In the genomic region with DNA sequence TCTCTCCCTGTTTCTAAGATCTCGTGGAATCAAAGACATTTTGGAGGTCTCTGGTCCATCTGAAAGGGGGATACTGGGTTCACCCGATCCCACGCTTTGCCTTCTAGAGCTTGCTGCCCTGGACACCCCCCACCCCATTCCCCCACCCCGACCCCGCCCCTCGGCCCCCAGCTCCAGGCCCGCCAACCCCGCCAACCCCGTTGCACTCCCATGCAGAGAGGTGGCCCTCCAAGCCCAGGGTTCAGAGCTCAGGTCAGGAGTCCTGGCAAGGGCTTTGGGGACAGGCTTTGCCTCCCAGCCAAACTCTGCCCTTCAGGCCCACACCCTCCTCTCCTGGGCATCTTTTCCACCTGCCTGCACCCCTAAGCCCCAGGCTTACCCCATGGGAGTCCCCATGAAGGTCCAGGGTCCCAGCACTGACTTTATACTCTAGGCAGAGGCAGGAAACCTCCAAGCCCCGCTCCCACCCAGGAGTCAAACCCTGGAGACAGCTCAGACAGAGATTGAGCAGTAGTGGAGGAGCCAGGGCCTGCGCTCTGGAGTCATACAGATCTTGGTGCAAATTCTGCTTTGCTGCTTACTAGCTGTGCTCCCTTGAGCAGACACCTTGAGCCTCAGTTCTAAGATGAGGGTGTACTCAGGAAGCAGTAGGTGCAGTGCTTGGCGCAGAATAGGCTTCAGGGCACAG, we compare ENCODE assay signal across 20 cellular contexts.
DNase-seq lines count a peak whose midpoint lies in the region; ATAC-seq and TF ChIP-seq lines count a peak whose summit lies in the region.
"Had no signal": no experiment of that assay in that cellular context is flagged by ENCODE, and none has a peak within 500 bp of the region (broad histone marks: within the 10 kb centered on the region; RNA-seq: fewer than 3 reads in every experiment).

No MANE protein-coding gene starts in this region.

- H3K14ac ChIP-seq in neuronal stem cell (ENCODE audit: low read length), result no peak overlapping the region

- no peaks in the 10 kb centered on the region for H3K9me3 ChIP-seq in NT2/D1 (ENCODE audit: insufficient read depth, low read length)
- no peaks in the 10 kb centered on the region for H3K9me3 ChIP-seq in hepatocyte (ENCODE audit: low read depth)
- peaks cover 0 to 2% of the 10 kb centered on the region in 2 donors for H3K9me3 ChIP-seq in neuronal stem cell (replicated peaks in 1 of 2; ENCODE audit: control insufficient read depth in 2 of 2, insufficient read depth in 1 of 2, low read depth in 1 of 2, low read length in 2 of 2)
- no peaks in the 10 kb centered on the region for H3K9me3 ChIP-seq in Caco-2
- H3K9me3 ChIP-seq: tibial nerve had no signal

- H3K27ac Mint-ChIP-seq in Caco-2 (ENCODE audit: unreplicated experiment), result no peak overlapping the region
- H3K27ac Mint-ChIP-seq: activated T-helper 17 cell treated with anti-CD3 and anti-CD28 coated beads, Interleukin-2, amount 50 U/mL, for 72 hours; CD8-positive, alpha-beta T cell; T-cell had no signal

- no peak overlapping the region for H2BK5ac ChIP-seq in neuronal stem cell (ENCODE audit: low read length)

- peak; percentile 53 for DNase-seq in H7
- DNase-seq in NT2/D1 (ENCODE audit: low read depth, low spot score), result no peak
- no peak for DNase-seq in hepatocyte (ENCODE audit: low spot score)
- DNase-seq in neuronal stem cell (ENCODE audit: low spot score), result no peak
- no peak for DNase-seq in glomerular visceral epithelial cell (ENCODE audit: extremely low spot score)
- DNase-seq in DMS79 (lab: John Stamatoyannopoulos, UW), result no peak
- DNase-seq in Caco-2, result no peak
- DNase-seq: aorta; GF-D8; PC-3; SHP77 treated with DMSO at 0.1 percent for 48 hours; stimulated activated CD4-positive, alpha-beta T cell treated with anti-CD3 and anti-CD28 coated beads, Interleukin-2, amount 100 ng/mL, for 48 hours; stimulated activated naive CD4-positive, alpha-beta T cell; T-cell had no signal

- TF ChIP-seq CTCF in hepatocyte (IDR thresholded peaks at IDR 0.05; ENCODE audit: poor library complexity) (no peak), Caco-2 (IDR thresholded peaks at IDR 0.05; ENCODE audit: insufficient read depth in 1 of 2, low read depth in 1 of 2, low read length in 1 of 2, severe bottlenecking in 1 of 2, unreplicated experiment in 1 of 2) (no peak)

- no peak overlapping the region for H2BK15ac ChIP-seq in neuronal stem cell (ENCODE audit: low read length)

- H3K18ac ChIP-seq in neuronal stem cell (ENCODE audit: low read length), result no peak overlapping the region

- H4K91ac ChIP-seq in neuronal stem cell (ENCODE audit: low read depth, low read length, poor library complexity), result no peak overlapping the region

- peak overlapping the region; percentile 82 for H3K4me2 ChIP-seq in hepatocyte
- H3K4me2 ChIP-seq in neuronal stem cell (ENCODE audit: insufficient read depth, low read length, poor library complexity, severe bottlenecking), result peak overlapping the region; percentile 73

- no peaks in the 10 kb centered on the region for H3K36me3 Mint-ChIP-seq in Caco-2 (ENCODE audit: insufficient read depth, unreplicated experiment)
- H3K36me3 Mint-ChIP-seq: CD8-positive, alpha-beta T cell; T-cell had no signal

- H2BK12ac ChIP-seq in neuronal stem cell (ENCODE audit: low read length), result no peak overlapping the region

- 55% methylated on average over 10 of the region's 12 CpGs for WGBS in hepatocyte (ENCODE audit: low lambda C conversion rate, missing lambda C conversion rate)
- WGBS in neuronal stem cell (ENCODE audit: extremely low coverage in 2 of 2, insufficient read length in 2 of 2, insufficient replicate concordance in 1 of 2), 2 donors, result no CpG with 5 or more reads among the region's 12 CpGs

- no peak for ATAC-seq in HG02840 (IDR thresholded peaks at IDR 0.05; ENCODE audit: low FRiP score, unreplicated experiment)
- ATAC-seq: activated naive CD4-positive, alpha-beta T cell treated with anti-CD3 and anti-CD28 coated beads, Interleukin-2, amount 50 U/mL, for 72 hours; activated T-helper 17 cell treated with anti-CD3 and anti-CD28 coated beads, Interleukin-2, amount 50 U/mL, for 72 hours; CD8-positive, alpha-beta T cell; left lobe of liver; PC-3 had no signal

- H3K36me3 ChIP-seq in H7 (replicated peaks; ENCODE audit: control insufficient read depth, insufficient read depth, low read length) (no peaks in the 10 kb centered on the region), NT2/D1 (ENCODE audit: insufficient read depth, insufficient read length, low read length) (no peaks in the 10 kb centered on the region), hepatocyte (replicated peaks; ENCODE audit: insufficient read depth, low read depth) (no peaks in the 10 kb centered on the region), neuronal stem cell (replicated peaks in 1 of 2; ENCODE audit: control insufficient read depth in 2 of 2, insufficient read depth in 2 of 2, low read length in 2 of 2) (no peaks in the 10 kb centered on the region), Caco-2 (ENCODE audit: control insufficient read depth, insufficient read depth, low read length) (no peaks in the 10 kb centered on the region)
- H3K36me3 ChIP-seq: tibial nerve had no signal

- no peaks in the 10 kb centered on the region for H3K27me3 Mint-ChIP-seq in Caco-2 (ENCODE audit: insufficient read depth, unreplicated experiment)

- H3K4me1 ChIP-seq in NT2/D1 (ENCODE audit: insufficient read depth, insufficient read length), result peaks cover 18% of the 10 kb centered on the region
- H3K4me1 ChIP-seq in hepatocyte (ENCODE audit: insufficient read depth), result peaks cover 10% of the 10 kb centered on the region
- H3K4me1 ChIP-seq in neuronal stem cell (ENCODE audit: control insufficient read depth in 2 of 2, insufficient read depth in 1 of 2, low read depth in 1 of 2, low read length in 2 of 2), result peaks cover 0 to 8% of the 10 kb centered on the region in 2 donors
- H3K4me1 ChIP-seq in Caco-2, result no peaks in the 10 kb centered on the region

- POLR2A ChIA-PET in Caco-2 (lab: Charles Lee), result no interaction called here

- H3K9ac ChIP-seq in NT2/D1 (ENCODE audit: insufficient read length, low read depth) (peak overlapping the region; percentile 43), neuronal stem cell (ENCODE audit: low read depth, low read length, poor library complexity) (no peak overlapping the region)

- H3K4me3 Mint-ChIP-seq in Caco-2 (ENCODE audit: unreplicated experiment), result no peak overlapping the region
- H3K4me3 Mint-ChIP-seq: activated T-helper 17 cell treated with anti-CD3 and anti-CD28 coated beads, Interleukin-2, amount 50 U/mL, for 72 hours; CD8-positive, alpha-beta T cell; T-cell had no signal

- H3K4me3 ChIP-seq in H7 (ENCODE audit: insufficient read depth, low read depth, low read length), result peak overlapping the region; percentile 34
- peak overlapping the region; percentile 27 for H3K4me3 ChIP-seq in NT2/D1 (ENCODE audit: insufficient read length, low read depth)
- no peak overlapping the region for H3K4me3 ChIP-seq in hepatocyte
- H3K4me3 ChIP-seq in neuronal stem cell (ENCODE audit: low read length in 2 of 2), result no peak overlapping the region
- no peak overlapping the region for H3K4me3 ChIP-seq in Caco-2 (ENCODE audit: low read depth, low read length)

- BruUV-seq in Caco-2 (replicated peaks; lab: Mats Ljungman, UMichigan), result no TSS peak

- H3K27me3 ChIP-seq in H7 (ENCODE audit: control insufficient read depth, insufficient read depth, low read length), result peaks cover 35% of the 10 kb centered on the region
- H3K27me3 ChIP-seq in NT2/D1 (ENCODE audit: insufficient read depth, insufficient read length), result peaks cover 43% of the 10 kb centered on the region
- H3K27me3 ChIP-seq in hepatocyte, result peaks cover 42% of the 10 kb centered on the region
- peaks cover 0 to 61% (median 25%) of the 10 kb centered on the region in 3 experiments for H3K27me3 ChIP-seq in neuronal stem cell (ENCODE audit: control insufficient read depth in 3 of 3, insufficient read depth in 3 of 3, low read depth in 1 of 3, low read length in 3 of 3)
- H3K27me3 ChIP-seq in Caco-2 (replicated peaks; ENCODE audit: control insufficient read depth, insufficient read depth, low read length), result no peaks in the 10 kb centered on the region

- H3K9me2 ChIP-seq in hepatocyte (replicated peaks; ENCODE audit: insufficient read depth), result no peaks in the 10 kb centered on the region

- H4K20me1 ChIP-seq in hepatocyte (ENCODE audit: insufficient read depth, poor library complexity, severe bottlenecking), result no peaks in the 10 kb centered on the region

- CTCF ChIA-PET in Caco-2 (lab: Charles Lee), result no interaction called here

- no peaks in the 10 kb centered on the region for H3K79me1 ChIP-seq in neuronal stem cell (ENCODE audit: low read depth, low read length)

- no peak overlapping the region for H4K8ac ChIP-seq in neuronal stem cell (ENCODE audit: low read depth, low read length)

- peak overlapping the region; percentile 16 for H3K27ac ChIP-seq in hepatocyte
- H3K27ac ChIP-seq in neuronal stem cell (replicated peaks; ENCODE audit: low read length), result no peak overlapping the region
- H3K27ac ChIP-seq: tibial nerve had no signal

- H3K9me3 Mint-ChIP-seq in Caco-2 (ENCODE audit: unreplicated experiment), result peaks cover 1% of the 10 kb centered on the region
- H3K9me3 Mint-ChIP-seq: activated naive CD4-positive, alpha-beta T cell treated with anti-CD3 and anti-CD28 coated beads, Interleukin-2, amount 50 U/mL, for 72 hours; activated T-helper 17 cell treated with anti-CD3 and anti-CD28 coated beads, Interleukin-2, amount 50 U/mL, for 72 hours; CD8-positive, alpha-beta T cell; T-cell had no signal

- H2AFZ ChIP-seq in hepatocyte (no peak overlapping the region), neuronal stem cell (ENCODE audit: low read length) (peak overlapping the region; percentile 67)

- no peaks in the 10 kb centered on the region for H3K4me1 Mint-ChIP-seq in Caco-2 (ENCODE audit: low read depth, unreplicated experiment)
- H3K4me1 Mint-ChIP-seq: activated T-helper 17 cell treated with anti-CD3 and anti-CD28 coated beads, Interleukin-2, amount 50 U/mL, for 72 hours had no signal

- no peaks in the 10 kb centered on the region for H3K79me2 ChIP-seq in hepatocyte

- intact Hi-C loops in Caco-2 (cut with micrococcal nuclease; ENCODE audit: unreplicated experiment), result no loop called here

- no peak overlapping the region for H2AK5ac ChIP-seq in neuronal stem cell (ENCODE audit: low read depth, low read length)

- no peak overlapping the region for H2BK120ac ChIP-seq in neuronal stem cell (ENCODE audit: low read depth, low read length)

- no peak overlapping the region for H3K23ac ChIP-seq in neuronal stem cell (ENCODE audit: low read depth, low read length, poor library complexity)

- no peak overlapping the region for H3K4ac ChIP-seq in neuronal stem cell (ENCODE audit: low read length)

Comparison
In these comparisons a context has a peak if more than half of its experiments do, and no peak if none do; other contexts are left out.
1. H3K4me3 ChIP-seq: peak in H7 (single experiment) and NT2/D1 (single experiment); none in hepatocyte (single experiment), neuronal stem cell (0 of 2) and Caco-2 (single experiment).